In the genomic region with DNA sequence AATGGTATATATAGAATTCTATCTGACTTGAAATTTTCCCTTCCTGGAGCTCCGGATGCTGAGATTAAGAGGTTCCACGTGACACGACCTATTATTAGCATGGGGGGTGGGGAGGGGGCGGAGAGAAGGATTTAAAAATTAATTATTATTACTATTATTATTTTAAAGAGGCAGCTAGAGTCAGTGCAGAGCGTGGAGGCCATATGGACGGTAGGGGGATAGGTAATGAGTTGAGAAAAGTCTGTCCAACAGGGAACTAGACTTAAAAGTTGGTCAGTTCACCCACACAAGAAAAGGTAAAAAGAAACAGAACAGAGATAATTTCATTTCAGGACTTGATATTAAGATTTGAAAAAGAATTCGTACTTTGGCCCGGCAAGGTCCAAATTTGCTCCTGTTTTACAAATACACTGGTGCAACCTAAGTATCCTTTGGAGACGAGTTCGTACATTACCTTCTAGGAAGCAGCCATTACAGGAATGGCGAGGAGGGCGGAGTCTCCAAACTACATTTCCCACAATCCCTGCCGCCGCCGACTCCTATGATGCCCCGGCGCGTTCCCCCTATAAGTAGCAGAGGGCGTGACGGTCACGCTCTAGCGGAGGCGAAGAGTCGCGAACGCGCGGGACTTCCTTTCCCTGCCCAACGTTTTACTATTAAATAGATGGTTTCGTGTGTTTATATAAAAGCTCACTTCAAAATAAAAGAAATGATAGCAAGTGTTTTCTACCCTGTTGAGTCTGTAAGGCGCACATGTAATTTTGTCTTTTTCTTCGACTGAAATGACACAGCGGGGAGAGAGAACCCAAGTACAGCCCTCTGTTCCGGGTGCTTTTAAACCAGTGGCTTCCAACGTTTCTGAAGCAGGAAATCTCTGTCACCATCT, we compare ENCODE assay signal across 8 cellular contexts. TPM values are rescaled to one million over a fixed set of nuclear protein-coding genes. Genes with fewer than 3 reads are reported as not detected.
DNase-seq lines count a peak whose midpoint lies in the region; ATAC-seq and TF ChIP-seq lines count a peak whose summit lies in the region.

A gene with protein sequence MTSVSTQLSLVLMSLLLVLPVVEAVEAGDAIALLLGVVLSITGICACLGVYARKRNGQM (minus strand): TSS at position 481 of the 886 bp plus-strand sequence. CDS start 976 bp downstream, outside the sequence.

- in situ Hi-C loops in GM13977 (cut with MboI; ENCODE audit: low pct_unique_long_range_greater_than_20kb, low sequenced_read_pairs, unreplicated experiment): no loop called here

- intact Hi-C loops in uterus (cut with DNase I; ENCODE audit: low total_unique reads): no loop called here

- H3K27me3 Mint-ChIP-seq in T-helper 17 cell: no peaks in the 10 kb centered on the region

- no peaks in the 10 kb centered on the region for H3K27me3 ChIP-seq in right atrium auricular region
- no peaks in the 10 kb centered on the region for H3K27me3 ChIP-seq in uterus

- DNase-seq in GM13977 (ENCODE audit: low spot score) (peak; percentile 75), NCI-H1694 treated with DMSO at 0.1 percent for 48 hours (lab: John Stamatoyannopoulos, UW) (peak; percentile 95), T-helper 17 cell (peak; percentile 72 to 78 (median 78)), amygdala (lab: John Stamatoyannopoulos, UW) (peak in 55 of 56 donors; percentile 16 to 96 (median 85)), right atrium auricular region (ENCODE audit: low spot score) (peak; percentile 97), pulmonary artery endothelial cell (ENCODE audit: low read depth, low spot score) (peak; percentile 73), uterus (peak; percentile 85 to 92)

- TF ChIP-seq CTCF in GM13977 (IDR thresholded peaks at IDR 0.05; ENCODE audit: extremely low read depth, insufficient read depth, missing control alignments): no peak
- TF ChIP-seq CTCF in right atrium auricular region (IDR thresholded peaks at IDR 0.05): no peak
- TF ChIP-seq CTCF in uterus (IDR thresholded peaks at IDR 0.05): no peak

- no peaks in the 10 kb centered on the region for H3K9me3 ChIP-seq in T-helper 17 cell (ENCODE audit: control insufficient read depth, low read length, poor library complexity, severe bottlenecking)
- no peaks in the 10 kb centered on the region for H3K9me3 ChIP-seq in right atrium auricular region
- H3K9me3 ChIP-seq in uterus: no peaks in the 10 kb centered on the region

- H3K27ac ChIP-seq in right atrium auricular region (peak within 1 kb of the TSS; percentile 79 to 85), uterus (peak within 1 kb of the TSS; percentile 65 to 73)

- no peaks in the 10 kb centered on the region for H3K36me3 ChIP-seq in right atrium auricular region
- no peaks in the 10 kb centered on the region for H3K36me3 ChIP-seq in uterus

- H3K4me3 Mint-ChIP-seq in T-helper 17 cell: peak within 1 kb of the TSS; percentile 92

- H3K4me1 ChIP-seq in right atrium auricular region: peaks cover 0 to 13% of the 10 kb centered on the region in 2 donors
- no peaks in the 10 kb centered on the region for H3K4me1 ChIP-seq in uterus

- ATAC-seq in HG02884 (IDR thresholded peaks at IDR 0.05; ENCODE audit: unreplicated experiment): peak; percentile 96
- ATAC-seq in T-helper 17 cell: peak; percentile 100

- peak; percentile 78 to 84 for TF ChIP-seq POLR2A in uterus (IDR thresholded peaks at IDR 0.05)

- peaks cover 11% of the 10 kb centered on the region for H3K4me1 Mint-ChIP-seq in T-helper 17 cell

- H3K4me3 ChIP-seq in right atrium auricular region: peak within 1 kb of the TSS; percentile 57 to 64
- H3K4me3 ChIP-seq in uterus: peak within 1 kb of the TSS; percentile 51 to 61

- H3K36me3 Mint-ChIP-seq in T-helper 17 cell (ENCODE audit: low read depth): peaks cover 2% of the 10 kb centered on the region

- H3K27ac Mint-ChIP-seq in T-helper 17 cell: peak within 1 kb of the TSS; percentile 87

RNA-seq across cellular contexts. Expression of the gene that starts here (rescaled TPM):
- total RNA-seq in T-helper 17 cell (10 to 100 TPM in 1 of 2 donors, 1 to 10 TPM in 1; 9.3 to 10.8 TPM), right atrium auricular region (100 to 1,000 TPM in 1 of 2 donors, 10 to 100 TPM in 1; 93.1 to 208 TPM), pulmonary artery endothelial cell (49.3 and 52.5 TPM in 2 replicates), uterus (10 to 100 TPM; 11.5 to 71.5 (median 47.1) TPM)

Comparison
In these comparisons a context has a peak if more than half of its experiments do, and no peak if none do; other contexts are left out.
1. Peak in every context shown above with its lines: DNase-seq, ATAC-seq, H3K4me3 ChIP-seq and H3K27ac ChIP-seq.